In genomic region chr2:54298511-54298910, GRCh38 we compare ENCODE assay signal across 28 cellular contexts. TPM values are rescaled to one million over a fixed set of nuclear protein-coding genes. Genes with fewer than 3 reads are reported as not detected.
"Had no signal": no experiment of that assay in that cellular context is flagged by ENCODE, and none has a peak within 500 bp of the region (broad histone marks: within the 10 kb centered on the region; RNA-seq: fewer than 3 reads in every experiment).

No MANE protein-coding gene starts in this region.

- ATAC-seq: activated CD4-positive, CD25-positive, alpha-beta regulatory T cell treated with anti-CD3 and anti-CD28 coated beads, Interleukin-2, amount 50 U/mL, for 24 hours; activated CD8-positive, alpha-beta T cell treated with anti-CD3 and anti-CD28 coated beads for 36 hours; Panc1; SK-N-SH treated with all-trans-retinoic acid at 6 μM for 48 hours had no signal

- H3K9me3 Mint-ChIP-seq: activated CD8-positive, alpha-beta T cell treated with anti-CD3 and anti-CD28 coated beads for 36 hours; activated naive CD4-positive, alpha-beta T cell treated with anti-CD3 and anti-CD28 coated beads for 36 hours; activated T-cell treated with anti-CD3 and anti-CD28 coated beads, Interleukin-2, amount 50 U/mL, for 24 hours; T-helper 2 cell treated with Interferon-gamma antibody and Interleukin-4, amounts not matched to agents 5 μg/mL and 100 μg/mL, for 36 hours had no signal

- H3K4me1 ChIP-seq: SJSA1 had no signal

- H3K4me3 Mint-ChIP-seq: activated CD8-positive, alpha-beta T cell treated with anti-CD3 and anti-CD28 coated beads for 36 hours; activated naive CD4-positive, alpha-beta T cell treated with anti-CD3 and anti-CD28 coated beads for 36 hours; activated naive CD8-positive, alpha-beta T cell; activated T-cell treated with anti-CD3 and anti-CD28 coated beads, Interleukin-2, amount 50 U/mL, for 24 hours; T-helper 2 cell treated with Interferon-gamma antibody and Interleukin-4, amounts not matched to agents 5 μg/mL and 100 μg/mL, for 36 hours had no signal

- DNase-seq: activated CD4-positive, alpha-beta T cell treated with anti-CD3 and anti-CD28 coated beads for 4 hours; activated CD8-positive, alpha-beta memory T cell treated with anti-CD3 and anti-CD28 coated beads, Interleukin-2, amount 50 U/mL, for 4 hours; activated CD8-positive, alpha-beta T cell treated with anti-CD3 and anti-CD28 coated beads for 36 hours; activated gamma-delta T cell; activated naive CD4-positive, alpha-beta T cell treated with anti-CD3 and anti-CD28 coated beads for 36 hours; activated T-cell treated with anti-CD3 and anti-CD28 coated beads, Interleukin-2, amount 50 U/mL, for 24 hours; amygdala; cerebellar nuclear complex; NCI-H1048; NCI-H1930; NCI-H2171; NCI-H2227 treated with DMSO at 0.1 percent for 48 hours; NCI-H446 treated with DMSO at 0.1 percent for 48 hours; NCI-H526 treated with DMSO at 0.1 percent for 48 hours; NCI-H82; NK-92 treated with Interleukin-12 subunit alpha and Interleukin-12 subunit beta, amount 100 ng/mL, for 24 hours; OCI-M1; Right ventricle myocardium superior; SW 1271 had no signal

- H3K27ac ChIP-seq: RWPE1, SJSA1 had no signal

- FAIRE-seq: colon had no signal

- H3K27me3 Mint-ChIP-seq: activated CD8-positive, alpha-beta T cell treated with anti-CD3 and anti-CD28 coated beads for 36 hours; activated naive CD8-positive, alpha-beta T cell; activated T-cell treated with anti-CD3 and anti-CD28 coated beads, Interleukin-2, amount 50 U/mL, for 24 hours had no signal

- H3K27me3 ChIP-seq: SJSA1 had no signal

- H3K36me3 ChIP-seq: SJSA1 had no signal

- H3K4me3 ChIP-seq: SJSA1 had no signal

- H3K27ac Mint-ChIP-seq: activated CD8-positive, alpha-beta T cell treated with anti-CD3 and anti-CD28 coated beads for 36 hours; activated naive CD4-positive, alpha-beta T cell treated with anti-CD3 and anti-CD28 coated beads for 36 hours; activated naive CD8-positive, alpha-beta T cell; activated T-cell treated with anti-CD3 and anti-CD28 coated beads, Interleukin-2, amount 50 U/mL, for 24 hours; T-helper 2 cell treated with Interferon-gamma antibody and Interleukin-4, amounts not matched to agents 5 μg/mL and 100 μg/mL, for 36 hours had no signal

- H3K9me3 ChIP-seq: SJSA1 had no signal

RNA-seq across cellular contexts. Expression of gene TSPYL6, which starts 42.5 kb away (rescaled TPM):
- total RNA-seq: activated CD8-positive, alpha-beta T cell treated with anti-CD3 and anti-CD28 coated beads for 36 hours; activated naive CD4-positive, alpha-beta T cell treated with anti-CD3 and anti-CD28 coated beads for 36 hours; Right ventricle myocardium superior; SJSA1; T-helper 1 cell treated with Interleukin-12 subunit alpha and Interleukin-12 subunit beta and Interleukin-4 antibody, amounts not matched to agents 30 ng/mL and 1 ng/mL, for 36 hours had no signal
